In genomic region chr17:2406903-2407790, GRCh38 we compare ENCODE assay signal across 8 cellular contexts. TPM values are rescaled to one million over a fixed set of nuclear protein-coding genes. Genes with fewer than 3 reads are reported as not detected.
A peak's percentile ranks its signal among the peaks of the same experiment; 100 is the strongest.
DNase-seq lines count a peak whose midpoint lies in the region; TF ChIP-seq lines count a peak whose summit lies in the region.
"Had no signal": no experiment of that assay in that cellular context is flagged by ENCODE, and none has a peak within 500 bp of the region (broad histone marks: within the 10 kb centered on the region; RNA-seq: fewer than 3 reads in every experiment).

No MANE protein-coding gene starts in this region.

- in situ Hi-C loops in astrocyte of the spinal cord (cut with HindIII; ENCODE audit: low sequenced_read_pairs) = no loop called here

- no peaks in the 10 kb centered on the region for H3K27me3 ChIP-seq in HUES64 (ENCODE audit: insufficient read depth, low read length)
- H3K27me3 ChIP-seq in layer of hippocampus (ENCODE audit: control insufficient read depth, insufficient read depth, low read length) = no peaks in the 10 kb centered on the region
- H3K27me3 ChIP-seq in thymus (ENCODE audit: control insufficient read depth, insufficient read depth) = no peaks in the 10 kb centered on the region

- H3K9me3 ChIP-seq in HUES64 (ENCODE audit: insufficient read depth, low read depth, low read length) = no peaks in the 10 kb centered on the region
- no peaks in the 10 kb centered on the region for H3K9me3 ChIP-seq in thymus (ENCODE audit: control insufficient read depth)

- H3K9ac ChIP-seq in HUES64 (ENCODE audit: low read depth, low read length) = no peak overlapping the region

- H3K27ac ChIP-seq in HUES64 (ENCODE audit: low read depth, low read length) (peak overlapping the region; percentile 35; the same call in 1 of the 2 replicates), layer of hippocampus (ENCODE audit: low read depth, low read length) (peak overlapping the region; percentile 57), thymus (ENCODE audit: low read depth) (peak overlapping the region; percentile 20)

- H3K4me1 ChIP-seq in HUES64 (ENCODE audit: insufficient read depth, low read length) (peaks cover 10% of the 10 kb centered on the region), thymus (ENCODE audit: control insufficient read depth, insufficient read depth, low read length) (peaks cover 6% of the 10 kb centered on the region)

- H3K4me3 ChIP-seq in HUES64 (ENCODE audit: low read length) (no peak overlapping the region), astrocyte of the spinal cord (ENCODE audit: low read depth, low read length) (no peak overlapping the region), thymus (ENCODE audit: low read length) (no peak overlapping the region)

- no peaks in the 10 kb centered on the region; the same call in 1 of the 2 replicates for H3K36me3 ChIP-seq in HUES64 (ENCODE audit: insufficient read depth, low read length)
- peaks cover 9% of the 10 kb centered on the region for H3K36me3 ChIP-seq in thymus (ENCODE audit: control insufficient read depth, insufficient read depth)

- DNase-seq in astrocyte of the spinal cord (ENCODE audit: low read depth, low spot score) (peak; percentile 90), GDM1 (lab: John Stamatoyannopoulos, UW) (no peak), NCI-H446 (lab: John Stamatoyannopoulos, UW) (no peak)
- no peak for DNase-seq in activated CD8-positive, alpha-beta memory T cell treated with anti-CD3 and anti-CD28 coated beads for 24 hours
- DNase-seq: MM.1S had no signal

- 84% methylated on average over 15 of the region's 15 CpGs for WGBS in HUES64
- 95% methylated on average over 15 of the region's 15 CpGs for WGBS in thymus

- TF ChIP-seq CTCF in astrocyte of the spinal cord (IDR thresholded peaks at IDR 0.05; ENCODE audit: low read depth, low read length) = no peak

RNA-seq across cellular contexts. Expression of gene MNT, which starts 6.3 kb away (rescaled TPM):
- 10.0 TPM for polyA plus RNA-seq in HUES64 (2013, experiment 1 of 2)
- 10.2 TPM for polyA plus RNA-seq in HUES64 (2013, experiment 2 of 2)
- 9.8 TPM for polyA plus RNA-seq in thymus
